Comparison of ENCODE assay signal across 11 cellular contexts in genomic region chr6:108630050-108630714, GRCh38.
A peak's percentile ranks its signal among the peaks of the same experiment; 100 is the strongest.
DNase-seq lines count a peak whose midpoint lies in the region; ATAC-seq and TF ChIP-seq lines count a peak whose summit lies in the region.
"Had no signal": no experiment of that assay in that cellular context is flagged by ENCODE, and none has a peak within 500 bp of the region (broad histone marks: within the 10 kb centered on the region; RNA-seq: fewer than 3 reads in every experiment).

No MANE protein-coding gene starts in this region.

- ATAC-seq in GM18870 (IDR thresholded peaks at IDR 0.05; ENCODE audit: unreplicated experiment) (peak; percentile 46), HG02885 (IDR thresholded peaks at IDR 0.05; ENCODE audit: poor library complexity, unreplicated experiment) (no peak)
- peak; percentile 54 to 73 for ATAC-seq in natural killer cell treated with Interleukin-12 subunit alpha and Interleukin-12 subunit beta and Interleukin-15 and Interleukin-18, amount 100 ng/mL, for 72 hours

- peak overlapping the region; percentile 40 for H3K27ac Mint-ChIP-seq in activated naive CD8-positive, alpha-beta T cell treated with anti-CD3 and anti-CD28 coated beads for 36 hours
- H3K27ac Mint-ChIP-seq in natural killer cell treated with Interleukin-12 subunit alpha and Interleukin-12 subunit beta and Interleukin-15 and Interleukin-18, amount 100 ng/mL, for 72 hours = peak overlapping the region; percentile 51 to 54
- H3K27ac Mint-ChIP-seq: HFFc6 had no signal

- H4K20me1 ChIP-seq in MM.1S (ENCODE audit: insufficient read depth, low read length) = peaks cover 29% of the 10 kb centered on the region

- H3K9ac ChIP-seq in MM.1S (ENCODE audit: low read length) = peak overlapping the region; percentile 48; the same call in 1 of the 2 replicates

- peaks cover 38% of the 10 kb centered on the region for H3K4me1 Mint-ChIP-seq in activated naive CD8-positive, alpha-beta T cell treated with anti-CD3 and anti-CD28 coated beads for 36 hours
- peaks cover 71 to 72% of the 10 kb centered on the region in 2 donors for H3K4me1 Mint-ChIP-seq in natural killer cell treated with Interleukin-12 subunit alpha and Interleukin-12 subunit beta and Interleukin-15 and Interleukin-18, amount 100 ng/mL, for 72 hours (ENCODE audit: low read depth in 2 of 2)

- H3K27ac ChIP-seq in MM.1S (ENCODE audit: low read length) = peak overlapping the region; percentile 70
- H3K27ac ChIP-seq: cardiac muscle cell had no signal

- H3K36me3 Mint-ChIP-seq in activated naive CD8-positive, alpha-beta T cell treated with anti-CD3 and anti-CD28 coated beads for 36 hours = no peaks in the 10 kb centered on the region
- H3K36me3 Mint-ChIP-seq in natural killer cell treated with Interleukin-12 subunit alpha and Interleukin-12 subunit beta and Interleukin-15 and Interleukin-18, amount 100 ng/mL, for 72 hours = no peaks in the 10 kb centered on the region

- DNase-seq in MM.1S = no peak
- no peak for DNase-seq in activated naive CD8-positive, alpha-beta T cell treated with anti-CD3 and anti-CD28 coated beads for 36 hours
- no peak for DNase-seq in natural killer cell treated with Interleukin-12 subunit alpha and Interleukin-12 subunit beta and Interleukin-15 and Interleukin-18, amount 100 ng/mL, for 72 hours (ENCODE audit: low spot score)
- DNase-seq in effector CD8-positive, alpha-beta T cell (lab: John Stamatoyannopoulos, UW) = no peak
- no peak for DNase-seq in stimulated activated CD4-positive, alpha-beta T cell treated with anti-CD3 and anti-CD28 coated beads, Interleukin-4, amount 100 ng/mL, for 4 hours
- no peak for DNase-seq in stimulated activated CD4-positive, alpha-beta T cell treated with anti-CD3 and anti-CD28 coated beads, Interleukin-1b, Interleukin-23, amount 100 ng/mL, for 48 hours
- DNase-seq: foreskin fibroblast, HFFc6 had no signal

- no peaks in the 10 kb centered on the region for H3K9me2 ChIP-seq in MM.1S (replicated peaks; ENCODE audit: insufficient read depth, low read length)

- peaks cover 83% of the 10 kb centered on the region for H3F3A ChIP-seq in MM.1S (ENCODE audit: insufficient read depth, low read length)

- H3K36me3 ChIP-seq in MM.1S (replicated peaks; ENCODE audit: insufficient read depth, low read length) = no peaks in the 10 kb centered on the region
- H3K36me3 ChIP-seq: cardiac muscle cell had no signal

- H3K27me3 Mint-ChIP-seq in activated naive CD8-positive, alpha-beta T cell treated with anti-CD3 and anti-CD28 coated beads for 36 hours = no peaks in the 10 kb centered on the region
- H3K27me3 Mint-ChIP-seq in natural killer cell treated with Interleukin-12 subunit alpha and Interleukin-12 subunit beta and Interleukin-15 and Interleukin-18, amount 100 ng/mL, for 72 hours = no peaks in the 10 kb centered on the region

- H3K9me3 ChIP-seq in MM.1S (replicated peaks; ENCODE audit: insufficient read depth, low read length) = no peaks in the 10 kb centered on the region

- H3K79me2 ChIP-seq in MM.1S (ENCODE audit: low read length) = peaks cover 98% of the 10 kb centered on the region

- H3K4me2 ChIP-seq in MM.1S (ENCODE audit: low read depth, low read length) = peak overlapping the region; percentile 68

- H2AFZ ChIP-seq in MM.1S (ENCODE audit: low read length) = no peak overlapping the region

- H3K4me3 ChIP-seq in MM.1S (ENCODE audit: low read length) = no peak overlapping the region
- H3K4me3 ChIP-seq: cardiac muscle cell had no signal

- H3K4me1 ChIP-seq in MM.1S (ENCODE audit: low read length) = peaks cover 94% of the 10 kb centered on the region

- no peak overlapping the region for H3K4me3 Mint-ChIP-seq in activated naive CD8-positive, alpha-beta T cell treated with anti-CD3 and anti-CD28 coated beads for 36 hours
- H3K4me3 Mint-ChIP-seq in natural killer cell treated with Interleukin-12 subunit alpha and Interleukin-12 subunit beta and Interleukin-15 and Interleukin-18, amount 100 ng/mL, for 72 hours = peak overlapping the region; percentile 60
- H3K4me3 Mint-ChIP-seq: HFFc6 had no signal

- TF ChIP-seq CTCF in MM.1S (IDR thresholded peaks at IDR 0.05; ENCODE audit: low read length) = no peak

- H3K27me3 ChIP-seq in MM.1S (replicated peaks; ENCODE audit: insufficient read depth, low read length) = no peaks in the 10 kb centered on the region
- H3K27me3 ChIP-seq: cardiac muscle cell had no signal

- no peaks in the 10 kb centered on the region for H3K9me3 Mint-ChIP-seq in activated naive CD8-positive, alpha-beta T cell treated with anti-CD3 and anti-CD28 coated beads for 36 hours
- no peaks in the 10 kb centered on the region for H3K9me3 Mint-ChIP-seq in natural killer cell treated with Interleukin-12 subunit alpha and Interleukin-12 subunit beta and Interleukin-15 and Interleukin-18, amount 100 ng/mL, for 72 hours
- H3K9me3 Mint-ChIP-seq: HFFc6 had no signal
